ENCODE assay signal across 13 cellular contexts in genomic region chrX:71917621-71918341, GRCh38. TPM values are rescaled to one million over a fixed set of nuclear protein-coding genes. Genes with fewer than 3 reads are reported as not detected.
DNase-seq lines count a peak whose midpoint lies in the region; ATAC-seq and TF ChIP-seq lines count a peak whose summit lies in the region.
"Had no signal": no experiment of that assay in that cellular context is flagged by ENCODE, and none has a peak within 500 bp of the region (broad histone marks: within the 10 kb centered on the region; RNA-seq: fewer than 3 reads in every experiment).

No MANE protein-coding gene starts in this region.

- no peaks in the 10 kb centered on the region for H3K27me3 Mint-ChIP-seq in mesothelial cell of epicardium (ENCODE audit: low read depth)

- WGBS in IMR-90 (ENCODE audit: extremely low coverage in 2 of 2, insufficient read length in 1 of 2), 2 experiments, result 61% methylated on average over 3 of the region's 9 CpGs; no CpG with 5 or more reads in 1 of the 2 experiments
- WGBS in esophagus squamous epithelium, 2 donors, result 54 to 68% methylated on average over 5 to 8 of the region's 9 CpGs

- in situ Hi-C loops in IMR-90 (cut with MboI; ENCODE audit: low sequenced_read_pairs), result no loop called here

- no peaks in the 10 kb centered on the region for H3K9me2 ChIP-seq in PC-9 (ENCODE audit: insufficient read depth)

- no peak overlapping the region for H2AK5ac ChIP-seq in IMR-90 (ENCODE audit: low read depth, low read length)

- no peaks in the 10 kb centered on the region for H3K9me3 ChIP-seq in IMR-90 (ENCODE audit: control insufficient read depth, insufficient read depth, low read length)
- no peaks in the 10 kb centered on the region for H3K9me3 ChIP-seq in esophagus squamous epithelium
- no peaks in the 10 kb centered on the region for H3K9me3 ChIP-seq in PC-9 (ENCODE audit: insufficient read depth, low read depth)
- no peaks in the 10 kb centered on the region for H3K9me3 ChIP-seq in upper lobe of right lung
- H3K9me3 ChIP-seq: ovary, spleen had no signal

- peaks cover 25% of the 10 kb centered on the region for H3K27me3 ChIP-seq in IMR-90 (ENCODE audit: control insufficient read depth, insufficient read depth, low read length)
- H3K27me3 ChIP-seq in esophagus squamous epithelium, result peaks cover 0 to 8% (median 0%) of the 10 kb centered on the region in 4 donors
- peaks cover 14% of the 10 kb centered on the region; the same call in 1 of the 2 replicates for H3K27me3 ChIP-seq in PC-9 (ENCODE audit: insufficient read depth, low read depth)
- no peaks in the 10 kb centered on the region for H3K27me3 ChIP-seq in upper lobe of right lung
- H3K27me3 ChIP-seq: ovary had no signal

- H3K4me1 Mint-ChIP-seq in mesothelial cell of epicardium, result peaks cover 31% of the 10 kb centered on the region
- H3K4me1 Mint-ChIP-seq: activated naive CD4-positive, alpha-beta T cell treated with anti-CD3 and anti-CD28 coated beads, Interleukin-2, amount 10 ng/mL, durations not matched to agents 7 days and 5 days had no signal

- ATAC-seq in IMR-90 (ENCODE audit: low read depth), result no peak
- no peak for ATAC-seq in upper lobe of right lung

- H3K4me3 Mint-ChIP-seq in mesothelial cell of epicardium, result peak overlapping the region; percentile 8
- H3K4me3 Mint-ChIP-seq: activated naive CD4-positive, alpha-beta T cell treated with anti-CD3 and anti-CD28 coated beads, Interleukin-2, amount 10 ng/mL, durations not matched to agents 7 days and 5 days had no signal

- H3K9me3 Mint-ChIP-seq in mesothelial cell of epicardium, result peaks cover 12% of the 10 kb centered on the region
- H3K9me3 Mint-ChIP-seq: activated naive CD4-positive, alpha-beta T cell treated with anti-CD3 and anti-CD28 coated beads, Interleukin-2, amount 10 ng/mL, durations not matched to agents 7 days and 5 days had no signal

- TF ChIP-seq RAD21 in IMR-90 (IDR thresholded peaks at IDR 0.05; ENCODE audit: low read length), result no peak

- H3K23ac ChIP-seq in IMR-90 (ENCODE audit: low read depth, low read length), result no peak overlapping the region

- no peaks in the 10 kb centered on the region for H3F3A ChIP-seq in PC-9 (ENCODE audit: insufficient read depth, low read depth)

- no peaks in the 10 kb centered on the region for H3K36me3 ChIP-seq in IMR-90 (ENCODE audit: control insufficient read depth, insufficient read depth, low read length)
- no peaks in the 10 kb centered on the region for H3K36me3 ChIP-seq in esophagus squamous epithelium
- H3K36me3 ChIP-seq in PC-9 (ENCODE audit: low read depth), result no peaks in the 10 kb centered on the region
- no peaks in the 10 kb centered on the region for H3K36me3 ChIP-seq in upper lobe of right lung
- H3K36me3 ChIP-seq: ovary, spleen had no signal

- no peak overlapping the region for H4K8ac ChIP-seq in IMR-90 (ENCODE audit: low read depth in 2 of 2, low read length in 2 of 2)

- H3K27ac Mint-ChIP-seq in mesothelial cell of epicardium, result peak overlapping the region; percentile 95
- H3K27ac Mint-ChIP-seq: activated naive CD4-positive, alpha-beta T cell treated with anti-CD3 and anti-CD28 coated beads, Interleukin-2, amount 10 ng/mL, durations not matched to agents 7 days and 5 days had no signal

- no peak for TF ChIP-seq POLR2A in IMR-90 (IDR thresholded peaks at IDR 0.05; ENCODE audit: low read depth, low read length)
- TF ChIP-seq POLR2A in esophagus squamous epithelium (IDR thresholded peaks at IDR 0.05), result no peak

- no peak overlapping the region for H2BK120ac ChIP-seq in IMR-90 (ENCODE audit: low read depth, low read length)

- POLR2A ChIA-PET in IMR-90 (lab: Charles Lee; ENCODE audit: unreplicated experiment), result no interaction called here
- POLR2A ChIA-PET in PC-9 (lab: Charles Lee; ENCODE audit: unreplicated experiment), result no interaction called here

- no peak overlapping the region for H3K18ac ChIP-seq in IMR-90 (ENCODE audit: low read depth, low read length)

- H3K36me3 Mint-ChIP-seq in mesothelial cell of epicardium, result no peaks in the 10 kb centered on the region
- H3K36me3 Mint-ChIP-seq: activated naive CD4-positive, alpha-beta T cell treated with anti-CD3 and anti-CD28 coated beads, Interleukin-2, amount 10 ng/mL, durations not matched to agents 7 days and 5 days had no signal

- H3K79me1 ChIP-seq in IMR-90 (ENCODE audit: low read depth in 1 of 2, low read length in 2 of 2), result no peaks in the 10 kb centered on the region

- intact Hi-C loops in IMR-90 (cut with micrococcal nuclease), result no loop called here
- intact Hi-C loops in esophagus squamous epithelium (cut with DNase I), result no loop called here
- intact Hi-C loops in PC-9 (cut with micrococcal nuclease; ENCODE audit: unreplicated experiment), result no loop called here
- intact Hi-C loops in upper lobe of right lung (cut with DNase I), result no loop called here

- dilution Hi-C loops in IMR-90 (cut with HindIII; ENCODE audit: low sequenced_read_pairs, unreplicated experiment), result no loop called here

- H3K14ac ChIP-seq in IMR-90 (replicated peaks; ENCODE audit: low read depth, low read length), result no peak overlapping the region

- CTCF ChIA-PET in IMR-90 (lab: Yijun Ruan, JAX) (interaction anchor here (0.7 kb wide), 1 partner anchor 1283 kb away, joined by 7 read pairs; no protein-coding TSS in a partner anchor), PC-9 (lab: Charles Lee) (no interaction called here)

- H3K27ac ChIP-seq in IMR-90 (ENCODE audit: insufficient read depth, low read length) (no peak overlapping the region), esophagus squamous epithelium (no peak overlapping the region), PC-9 (no peak overlapping the region), upper lobe of right lung (no peak overlapping the region)
- H3K27ac ChIP-seq: ovary, spleen, VCaP had no signal

- no peaks in the 10 kb centered on the region for H4K20me1 ChIP-seq in IMR-90 (ENCODE audit: insufficient read depth, low read length)
- H4K20me1 ChIP-seq in PC-9 (ENCODE audit: insufficient read depth), result no peaks in the 10 kb centered on the region

- no peak overlapping the region for H3K4me3 ChIP-seq in AG10803 (ENCODE audit: low read length)
- H3K4me3 ChIP-seq in IMR-90 (ENCODE audit: insufficient read depth, low read depth, low read length), result no peak overlapping the region
- H3K4me3 ChIP-seq in fibroblast of mammary gland (ENCODE audit: control insufficient read depth, low read depth, low read length), result no peak overlapping the region
- H3K4me3 ChIP-seq in esophagus squamous epithelium, result no peak overlapping the region
- H3K4me3 ChIP-seq in PC-9, result no peak overlapping the region
- no peak overlapping the region for H3K4me3 ChIP-seq in upper lobe of right lung
- H3K4me3 ChIP-seq: ovary, spleen had no signal

- H2BK5ac ChIP-seq in IMR-90 (ENCODE audit: low read depth, low read length, poor library complexity, severe bottlenecking), result no peak overlapping the region

- H3K9me1 ChIP-seq in IMR-90 (ENCODE audit: insufficient read depth, low read length), result no peaks in the 10 kb centered on the region

- BruUV-seq in IMR-90 (replicated peaks; lab: Mats Ljungman, UMichigan) (no TSS peak), PC-9 (replicated peaks; lab: Mats Ljungman, UMichigan) (no TSS peak)

- H3K4me2 ChIP-seq in IMR-90 (ENCODE audit: low read depth, low read length) (no peak overlapping the region), PC-9 (no peak overlapping the region)

- H3K4ac ChIP-seq in IMR-90 (ENCODE audit: low read depth, low read length), result no peak overlapping the region

- H4K5ac ChIP-seq in IMR-90 (ENCODE audit: low read depth, low read length), result no peak overlapping the region

- no peak for TF ChIP-seq CTCF in AG10803 (conservative IDR thresholded peaks at IDR 0.05; ENCODE audit: low read length)
- no peak for TF ChIP-seq CTCF in IMR-90 (conservative IDR thresholded peaks at IDR 0.05; ENCODE audit: low read depth, low read length)
- no peak for TF ChIP-seq CTCF in fibroblast of mammary gland (conservative IDR thresholded peaks at IDR 0.05; ENCODE audit: control insufficient read depth, insufficient read depth, low read depth, low read length)
- TF ChIP-seq CTCF in mesothelial cell of epicardium (IDR thresholded peaks at IDR 0.05; ENCODE audit: unreplicated experiment), result no peak
- TF ChIP-seq CTCF in esophagus squamous epithelium (IDR thresholded peaks at IDR 0.05), result no peak
- no peak for TF ChIP-seq CTCF in PC-9 (conservative IDR thresholded peaks at IDR 0.05)
- TF ChIP-seq CTCF in upper lobe of right lung (IDR thresholded peaks at IDR 0.05), result no peak

- H2AK9ac ChIP-seq in IMR-90 (replicated peaks; ENCODE audit: low read depth, low read length, poor library complexity), result no peak overlapping the region

- no peak overlapping the region for H3K9ac ChIP-seq in IMR-90 (ENCODE audit: low read depth, low read length)

- H2AFZ ChIP-seq in IMR-90 (replicated peaks; ENCODE audit: low read length, poor library complexity) (peak overlapping the region; percentile 59), PC-9 (no peak overlapping the region)

- no peak overlapping the region for H4K91ac ChIP-seq in IMR-90 (ENCODE audit: insufficient read depth, low read depth, low read length)

- peaks cover 2% of the 10 kb centered on the region; the same call in 1 of the 2 replicates for H3K4me1 ChIP-seq in IMR-90 (ENCODE audit: control insufficient read depth, insufficient read depth, low read length)
- H3K4me1 ChIP-seq in esophagus squamous epithelium, result no peaks in the 10 kb centered on the region
- H3K4me1 ChIP-seq in PC-9 (replicated peaks; ENCODE audit: insufficient read depth), result no peaks in the 10 kb centered on the region
- no peaks in the 10 kb centered on the region for H3K4me1 ChIP-seq in upper lobe of right lung
- H3K4me1 ChIP-seq: spleen had no signal

- peak; percentile 16 for DNase-seq in AG10803 (ENCODE audit: low read depth)
- DNase-seq in IMR-90, result peak; percentile 58
- DNase-seq in fibroblast of mammary gland (ENCODE audit: low read depth), result peak; percentile 58
- no peak for DNase-seq in mesothelial cell of epicardium (ENCODE audit: low spot score in 2 of 2, unreplicated experiment in 2 of 2)
- DNase-seq in esophagus squamous epithelium (lab: John Stamatoyannopoulos, UW), result no peak
- no peak for DNase-seq in PC-9
- no peak for DNase-seq in NCI-H2107 treated with DMSO at 0.1 percent for 48 hours (lab: John Stamatoyannopoulos, UW; ENCODE audit: unreplicated experiment)
- no peak for DNase-seq in upper lobe of right lung
- DNase-seq: activated naive CD4-positive, alpha-beta T cell treated with anti-CD3 and anti-CD28 coated beads, Interleukin-2, amount 10 ng/mL, durations not matched to agents 7 days and 5 days; hippocampal formation; spleen had no signal

- no peaks in the 10 kb centered on the region for H3K79me2 ChIP-seq in PC-9 (ENCODE audit: low read depth)

- no peak overlapping the region for H2BK15ac ChIP-seq in IMR-90 (ENCODE audit: low read depth, low read length)

- no peak overlapping the region for H3K56ac ChIP-seq in IMR-90 (ENCODE audit: extremely low read depth, insufficient read depth, low read length)

- no peak overlapping the region for H2BK20ac ChIP-seq in IMR-90 (ENCODE audit: low read depth, low read length)

RNA-seq across cellular contexts. Expression of gene NHSL2, which starts 7.1 kb away (rescaled TPM):
- total RNA-seq in IMR-90 (2012; rRNA removed), result 0.72 and 0.83 TPM in 2 replicates
- polyA plus RNA-seq in IMR-90 (2012; rRNA removed), result 0.75 and 0.89 TPM in 2 replicates
- 0.17 and 0.54 TPM in 2 replicates for polyA plus RNA-seq in IMR-90 (2012; cell fraction: cytosol; rRNA removed)
- polyA plus RNA-seq in IMR-90 (2012; cell fraction: nucleus; rRNA removed; ENCODE audit: low replicate concordance), result 1.1 and 1.2 TPM in 2 replicates
- 22.8 to 24.6 TPM (median 24.0 TPM) in 3 replicates for total RNA-seq in mesothelial cell of epicardium
- total RNA-seq in esophagus squamous epithelium, result 1 to 10 TPM in 2 of 4 donors, under 1 TPM in 2; 0.23 to 7.1 (median 1.6) TPM
- total RNA-seq in PC-9 (2021), result not detected in 2 replicates
- 17.3 TPM for total RNA-seq in upper lobe of right lung

Comparison
In these comparisons a context has a peak if more than half of its experiments do, and no peak if none do; other contexts are left out.
1. DNase-seq: peak in AG10803 (single experiment), IMR-90 (single experiment) and fibroblast of mammary gland (single experiment); none in mesothelial cell of epicardium (0 of 2), esophagus squamous epithelium (single experiment), PC-9 (0 of 2), NCI-H2107 treated with DMSO at 0.1 percent for 48 hours (single experiment) and upper lobe of right lung (single experiment).